ENCODE assay signal across 19 cellular contexts in genomic region chr3:111981457-111981763, GRCh38. TPM values are rescaled to one million over a fixed set of nuclear protein-coding genes. Genes with fewer than 3 reads are reported as not detected.
A peak's percentile ranks its signal among the peaks of the same experiment; 100 is the strongest.
DNase-seq lines count a peak whose midpoint lies in the region; ATAC-seq and TF ChIP-seq lines count a peak whose summit lies in the region.
"Had no signal": no experiment of that assay in that cellular context is flagged by ENCODE, and none has a peak within 500 bp of the region (broad histone marks: within the 10 kb centered on the region; RNA-seq: fewer than 3 reads in every experiment).

No MANE protein-coding gene starts in this region.

- H3K4me1 Mint-ChIP-seq in activated naive CD4-positive, alpha-beta T cell treated with anti-CD3 and anti-CD28 coated beads for 36 hours (ENCODE audit: low read depth), result peaks cover 59% of the 10 kb centered on the region
- peaks cover 59% of the 10 kb centered on the region for H3K4me1 Mint-ChIP-seq in stimulated activated naive CD8-positive, alpha-beta T cell treated with anti-CD3 and anti-CD28 coated beads, Interleukin-15, amount 100 ng/mL, for 72 hours

- TF ChIP-seq CTCF in PC-9 (conservative IDR thresholded peaks at IDR 0.05) (no peak), fibroblast of the aortic adventitia (IDR thresholded peaks at IDR 0.05; ENCODE audit: insufficient read depth, low read length) (no peak)

- no peaks in the 10 kb centered on the region for H3K9me2 ChIP-seq in PC-9 (ENCODE audit: insufficient read depth)

- no peaks in the 10 kb centered on the region for H3K9me3 ChIP-seq in PC-9 (ENCODE audit: insufficient read depth, low read depth)

- H3K36me3 ChIP-seq in PC-9 (ENCODE audit: low read depth), result peaks cover 28% of the 10 kb centered on the region; the same call in 1 of the 2 replicates

- ATAC-seq in activated naive CD4-positive, alpha-beta T cell treated with anti-CD3 and anti-CD28 coated beads, Interleukin-2, amount 50 U/mL, for 72 hours, result no peak
- no peak for ATAC-seq in stimulated activated naive CD8-positive, alpha-beta T cell treated with anti-CD3 and anti-CD28 coated beads, Interleukin-15, amount 100 ng/mL, for 72 hours
- no peak for ATAC-seq in HG02852 (IDR thresholded peaks at IDR 0.05; ENCODE audit: unreplicated experiment)
- ATAC-seq: WTC11 had no signal

- H3K27me3 Mint-ChIP-seq in activated naive CD4-positive, alpha-beta T cell treated with anti-CD3 and anti-CD28 coated beads for 36 hours (ENCODE audit: low read depth), result no peaks in the 10 kb centered on the region
- H3K27me3 Mint-ChIP-seq in stimulated activated naive CD8-positive, alpha-beta T cell treated with anti-CD3 and anti-CD28 coated beads, Interleukin-15, amount 100 ng/mL, for 72 hours, result no peaks in the 10 kb centered on the region

- no TSS peak for BruUV-seq in PC-9 (replicated peaks; lab: Mats Ljungman, UMichigan)

- intact Hi-C loops in activated naive CD4-positive, alpha-beta T cell treated with anti-CD3 and anti-CD28 coated beads for 36 hours (cut with micrococcal nuclease), result loop anchor here (10.0 kb wide), 1 partner anchor 323 kb away; no protein-coding TSS in a partner anchor
- intact Hi-C loops in PC-9 (cut with micrococcal nuclease; ENCODE audit: unreplicated experiment), result loop anchor here (10.0 kb wide), 1 partner anchor 543 kb away; no protein-coding TSS in a partner anchor

- no peak overlapping the region for H2AFZ ChIP-seq in PC-9

- CTCF ChIA-PET in activated naive CD4-positive, alpha-beta T cell treated with anti-CD3 and anti-CD28 coated beads for 36 hours (lab: Charles Lee), result interaction anchor here (1.4 to 2.6 kb wide), 2 partner anchors 11 to 32 kb away, joined by 4 to 15 read pairs; no protein-coding TSS in a partner anchor
- CTCF ChIA-PET in PC-9 (lab: Charles Lee), result interaction anchor here (0.6 kb wide), 1 partner anchor 91 kb away, joined by 5 read pairs; no protein-coding TSS in a partner anchor

- no peaks in the 10 kb centered on the region for H3K9me3 Mint-ChIP-seq in activated naive CD4-positive, alpha-beta T cell treated with anti-CD3 and anti-CD28 coated beads for 36 hours
- H3K9me3 Mint-ChIP-seq in activated naive CD4-positive, alpha-beta T cell treated with anti-CD3 and anti-CD28 coated beads, Interleukin-2, amount 50 U/mL, for 72 hours, result no peaks in the 10 kb centered on the region
- no peaks in the 10 kb centered on the region for H3K9me3 Mint-ChIP-seq in stimulated activated naive CD8-positive, alpha-beta T cell treated with anti-CD3 and anti-CD28 coated beads, Interleukin-15, amount 100 ng/mL, for 72 hours
- H3K9me3 Mint-ChIP-seq: activated T-helper 1 cell treated with anti-CD3 and anti-CD28 coated beads, Interleukin-12 subunit alpha, Interleukin-12 subunit beta, Interleukin-2, Interleukin-4 antibody, amounts not matched to agents 30 ng/mL and 10 ng/mL and 1 ng/mL, durations not matched to agents 14 hours and 24 hours and 36 hours; WTC11 had no signal

- no peaks in the 10 kb centered on the region for H4K20me1 ChIP-seq in PC-9 (ENCODE audit: insufficient read depth)

- no peak overlapping the region for H3K4me3 ChIP-seq in PC-9
- H3K4me3 ChIP-seq in fibroblast of the aortic adventitia (ENCODE audit: low read depth, low read length), result no peak overlapping the region

- peaks cover 22% of the 10 kb centered on the region for H3F3A ChIP-seq in PC-9 (ENCODE audit: insufficient read depth, low read depth)

- no peak for DNase-seq in activated naive CD4-positive, alpha-beta T cell treated with anti-CD3 and anti-CD28 coated beads for 36 hours
- DNase-seq in activated naive CD4-positive, alpha-beta T cell treated with anti-CD3 and anti-CD28 coated beads, Interleukin-2, amount 50 U/mL, for 72 hours (ENCODE audit: low spot score in 2 of 2), result no peak
- DNase-seq in PC-9, result no peak
- DNase-seq in fibroblast of the aortic adventitia (ENCODE audit: low read depth), result peak; percentile 34
- no peak for DNase-seq in stimulated activated naive CD8-positive, alpha-beta T cell treated with anti-CD3 and anti-CD28 coated beads, Interleukin-15, amount 100 ng/mL, for 72 hours
- no peak for DNase-seq in kidney glomerular epithelial cell (lab: John Stamatoyannopoulos, UW)
- DNase-seq in HuH-7.5 (ENCODE audit: low spot score), result no peak
- DNase-seq: effector CD8-positive, alpha-beta T cell; foreskin fibroblast; HCEC 1CT; KBM-7; NCI-H1436 treated with DMSO at 0.1 percent for 48 hours; NCI-H446 treated with DMSO at 0.1 percent for 48 hours; OCI-M1; SW 1271 had no signal

- peak overlapping the region; percentile 11 for H3K4me3 Mint-ChIP-seq in activated naive CD4-positive, alpha-beta T cell treated with anti-CD3 and anti-CD28 coated beads for 36 hours
- peak overlapping the region; percentile 11 to 92 for H3K4me3 Mint-ChIP-seq in stimulated activated naive CD8-positive, alpha-beta T cell treated with anti-CD3 and anti-CD28 coated beads, Interleukin-15, amount 100 ng/mL, for 72 hours
- H3K4me3 Mint-ChIP-seq: WTC11 had no signal

- H3K79me2 ChIP-seq in PC-9 (ENCODE audit: low read depth), result peaks cover 38% of the 10 kb centered on the region

- H3K27ac Mint-ChIP-seq in activated naive CD4-positive, alpha-beta T cell treated with anti-CD3 and anti-CD28 coated beads for 36 hours, result no peak overlapping the region
- H3K27ac Mint-ChIP-seq in activated naive CD4-positive, alpha-beta T cell treated with anti-CD3 and anti-CD28 coated beads, Interleukin-2, amount 50 U/mL, for 72 hours, result peak overlapping the region in 1 of 2 donors; percentile 69
- no peak overlapping the region for H3K27ac Mint-ChIP-seq in stimulated activated naive CD8-positive, alpha-beta T cell treated with anti-CD3 and anti-CD28 coated beads, Interleukin-15, amount 100 ng/mL, for 72 hours
- H3K27ac Mint-ChIP-seq: WTC11 had no signal

- peaks cover 30% of the 10 kb centered on the region for H3K4me1 ChIP-seq in PC-9 (replicated peaks; ENCODE audit: insufficient read depth)

- no peaks in the 10 kb centered on the region for H3K27me3 ChIP-seq in PC-9 (ENCODE audit: insufficient read depth, low read depth)

- peaks cover 14% of the 10 kb centered on the region for H3K36me3 Mint-ChIP-seq in activated naive CD4-positive, alpha-beta T cell treated with anti-CD3 and anti-CD28 coated beads for 36 hours (ENCODE audit: low read depth)
- H3K36me3 Mint-ChIP-seq in activated naive CD4-positive, alpha-beta T cell treated with anti-CD3 and anti-CD28 coated beads, Interleukin-2, amount 50 U/mL, for 72 hours, result peaks cover 14 to 62% of the 10 kb centered on the region in 2 donors

- H3K4me2 ChIP-seq in PC-9, result peak overlapping the region; percentile 13; the same call in 1 of the 2 replicates

- POLR2A ChIA-PET in PC-9 (lab: Charles Lee; ENCODE audit: unreplicated experiment), result no interaction called here

- H3K27ac ChIP-seq in PC-9, result no peak overlapping the region

RNA-seq across cellular contexts. Expression of gene ABHD10, which starts 2.6 kb away (rescaled TPM):
- total RNA-seq in activated naive CD4-positive, alpha-beta T cell treated with anti-CD3 and anti-CD28 coated beads for 36 hours, result 10 to 100 TPM; 53.1 to 54.6 TPM
- total RNA-seq in activated naive CD4-positive, alpha-beta T cell treated with anti-CD3 and anti-CD28 coated beads, Interleukin-2, amount 50 U/mL, for 72 hours, result 10 to 100 TPM; 68.1 to 87.6 TPM
- 57.4 and 57.6 TPM in 2 replicates for total RNA-seq in PC-9 (2021)
- 12.2 and 35.1 TPM in 2 replicates for total RNA-seq in fibroblast of the aortic adventitia (ENCODE audit: low replicate concordance)

RNA-seq across cellular contexts. Expression of gene TAGLN3, which starts 17.3 kb away (rescaled TPM):
- total RNA-seq in activated naive CD4-positive, alpha-beta T cell treated with anti-CD3 and anti-CD28 coated beads for 36 hours, result 1 to 10 TPM; 1.2 TPM
- 1 to 10 TPM in 1 of 2 donors, under 1 TPM in 1; 0.49 to 6.9 TPM for total RNA-seq in activated naive CD4-positive, alpha-beta T cell treated with anti-CD3 and anti-CD28 coated beads, Interleukin-2, amount 50 U/mL, for 72 hours
- total RNA-seq in PC-9 (2021) (not detected in 2 replicates), fibroblast of the aortic adventitia (ENCODE audit: low replicate concordance) (not detected in 2 replicates)

RNA-seq across cellular contexts. Expression of gene TMPRSS7, which starts 53.1 kb away (rescaled TPM):
- not detected for total RNA-seq in activated naive CD4-positive, alpha-beta T cell treated with anti-CD3 and anti-CD28 coated beads for 36 hours
- not detected for total RNA-seq in activated naive CD4-positive, alpha-beta T cell treated with anti-CD3 and anti-CD28 coated beads, Interleukin-2, amount 50 U/mL, for 72 hours
- total RNA-seq in PC-9 (2021) (0.23 TPM in 1 of 2 replicates, not detected in the other), fibroblast of the aortic adventitia (ENCODE audit: low replicate concordance) (not detected in 2 replicates)
- total RNA-seq: activated T-helper 1 cell treated with anti-CD3 and anti-CD28 coated beads, Interleukin-12 subunit alpha, Interleukin-12 subunit beta, Interleukin-2, Interleukin-4 antibody, amounts not matched to agents 30 ng/mL and 10 ng/mL and 1 ng/mL, durations not matched to agents 14 hours and 24 hours and 36 hours; omental fat pad; WTC11 had no signal
